ENCODE assay signal across 9 cellular contexts in genomic region chr11:73995247-73995646, GRCh38. TPM values are rescaled to one million over a fixed set of nuclear protein-coding genes. Genes with fewer than 3 reads are reported as not detected.
A peak's percentile ranks its signal among the peaks of the same experiment; 100 is the strongest.
DNase-seq lines count a peak whose midpoint lies in the region; ATAC-seq and TF ChIP-seq lines count a peak whose summit lies in the region.
"Had no signal": no experiment of that assay in that cellular context is flagged by ENCODE, and none has a peak within 500 bp of the region (broad histone marks: within the 10 kb centered on the region; RNA-seq: fewer than 3 reads in every experiment).

No MANE protein-coding gene starts in this region.

- H3K9me3 Mint-ChIP-seq in WTC11, result no peaks in the 10 kb centered on the region

- H3K36me3 Mint-ChIP-seq in WTC11, result no peaks in the 10 kb centered on the region

- H3K9me3 ChIP-seq in SU-DHL-6 (ENCODE audit: insufficient read depth, low read length), result no peaks in the 10 kb centered on the region
- no peaks in the 10 kb centered on the region for H3K9me3 ChIP-seq in mesenchymal stem cell (ENCODE audit: control insufficient read depth, low read length)
- no peaks in the 10 kb centered on the region for H3K9me3 ChIP-seq in esophagus muscularis mucosa
- H3K9me3 ChIP-seq: SJSA1 had no signal

- TF ChIP-seq CTCF in GM10266 (IDR thresholded peaks at IDR 0.05; ENCODE audit: control insufficient read depth, insufficient read depth, low read depth, missing control alignments) (no peak), SU-DHL-6 (IDR thresholded peaks at IDR 0.05; ENCODE audit: insufficient read depth, low read length, poor library complexity, severe bottlenecking) (no peak), WTC11 (IDR thresholded peaks at IDR 0.05) (no peak), esophagus muscularis mucosa (IDR thresholded peaks at IDR 0.05) (no peak)

- H3K36me3 ChIP-seq in SU-DHL-6 (ENCODE audit: low read length) (no peaks in the 10 kb centered on the region), mesenchymal stem cell (ENCODE audit: control insufficient read depth in 1 of 2, insufficient read depth in 2 of 2, low read depth in 1 of 2, low read length in 2 of 2) (no peaks in the 10 kb centered on the region), esophagus muscularis mucosa (no peaks in the 10 kb centered on the region)
- H3K36me3 ChIP-seq: SJSA1 had no signal

- no peak overlapping the region for H3K4me3 Mint-ChIP-seq in WTC11

- CTCF ChIA-PET in WTC11 (lab: Charles Lee), result no interaction called here

- H2BK15ac ChIP-seq in mesenchymal stem cell (ENCODE audit: low read depth, poor library complexity, severe bottlenecking), result no peak overlapping the region

- H3F3A ChIP-seq in SU-DHL-6 (ENCODE audit: insufficient read depth), result 0 out of 2 replicates have a peak, but pooled peaks cover 7% of the 10 kb centered on the region

- intact Hi-C loops in posterior vena cava (cut with DNase I) (loop anchor here in 1 of 2 donors (5.0 kb wide), 1 partner anchor 1202 kb away; no protein-coding TSS in a partner anchor), esophagus muscularis mucosa (cut with DNase I) (no loop called here)

- no peaks in the 10 kb centered on the region for H3K79me2 ChIP-seq in SU-DHL-6 (ENCODE audit: insufficient read depth, low read length)

- no peak overlapping the region for H2AK5ac ChIP-seq in mesenchymal stem cell (ENCODE audit: low read length, severe bottlenecking)

- TF ChIP-seq EP300 in esophagus muscularis mucosa (IDR thresholded peaks at IDR 0.05), result no peak

- no peaks in the 10 kb centered on the region for H3K9me2 ChIP-seq in SU-DHL-6 (replicated peaks; ENCODE audit: insufficient read depth, low read length)

- no peak overlapping the region for H3K23ac ChIP-seq in mesenchymal stem cell (ENCODE audit: low read length in 2 of 2)

- 79% methylated on average over 1 of the region's 2 CpGs for WGBS in mesenchymal stem cell
- 88% methylated on average over 2 of the region's 2 CpGs for whole genome bisulfite sequencing in esophagus muscularis mucosa

- no peak overlapping the region for H3K18ac ChIP-seq in mesenchymal stem cell (ENCODE audit: low read depth in 1 of 2, low read length in 2 of 2)

- H3K27me3 ChIP-seq in SU-DHL-6 (ENCODE audit: low read length) (no peaks in the 10 kb centered on the region), mesenchymal stem cell (ENCODE audit: control insufficient read depth in 1 of 2, insufficient read depth in 1 of 2, low read length in 2 of 2) (peaks cover 0 to 4% of the 10 kb centered on the region in 2 experiments), esophagus muscularis mucosa (no peaks in the 10 kb centered on the region)
- H3K27me3 ChIP-seq: SJSA1 had no signal

- H3K4me2 ChIP-seq in SU-DHL-6 (ENCODE audit: low read depth, low read length, poor library complexity, severe bottlenecking) (peak overlapping the region; percentile 19), mesenchymal stem cell (ENCODE audit: low read length, poor library complexity, severe bottlenecking) (no peak overlapping the region)

- no peak overlapping the region for H3K14ac ChIP-seq in mesenchymal stem cell (ENCODE audit: low read length in 2 of 2)

- no peak overlapping the region for H3K4me3 ChIP-seq in SU-DHL-6 (ENCODE audit: insufficient read depth, low read length, poor library complexity, severe bottlenecking)
- H3K4me3 ChIP-seq in mesenchymal stem cell (ENCODE audit: insufficient read depth in 1 of 2, low read depth in 1 of 2, low read length in 2 of 2), result no peak overlapping the region
- H3K4me3 ChIP-seq in esophagus muscularis mucosa, result no peak overlapping the region
- H3K4me3 ChIP-seq: SJSA1 had no signal

- H2BK120ac ChIP-seq in mesenchymal stem cell (ENCODE audit: low read depth, low read length), result no peak overlapping the region

- H3K4me1 ChIP-seq in mesenchymal stem cell (ENCODE audit: control insufficient read depth, insufficient read depth, low read depth, low read length) (peaks cover 2% of the 10 kb centered on the region), esophagus muscularis mucosa (no peaks in the 10 kb centered on the region)
- H3K4me1 ChIP-seq: SJSA1 had no signal

- POLR2A ChIA-PET in WTC11 (lab: Charles Lee), result no interaction called here

- H3K27ac Mint-ChIP-seq in WTC11, result no peak overlapping the region

- H3K27ac ChIP-seq in SU-DHL-6 (ENCODE audit: low read depth, low read length) (peak overlapping the region; percentile 28), mesenchymal stem cell (ENCODE audit: low read length, poor library complexity, severe bottlenecking) (no peak overlapping the region), esophagus muscularis mucosa (replicated peaks in 1 of 4) (no peak overlapping the region)
- H3K27ac ChIP-seq: SJSA1 had no signal

- H4K8ac ChIP-seq in mesenchymal stem cell (ENCODE audit: low read length), result no peak overlapping the region

- no peaks in the 10 kb centered on the region for H4K20me1 ChIP-seq in SU-DHL-6 (ENCODE audit: low read depth, low read length)

- ATAC-seq in HG02759 (IDR thresholded peaks at IDR 0.05; ENCODE audit: unreplicated experiment) (peak; percentile 52), WTC11 (no peak), GM18511 (IDR thresholded peaks at IDR 0.05; ENCODE audit: unreplicated experiment) (no peak)

- H3K79me1 ChIP-seq in mesenchymal stem cell (replicated peaks; ENCODE audit: low read length, poor library complexity, severe bottlenecking), result no peaks in the 10 kb centered on the region

- no peaks in the 10 kb centered on the region for H3K27me3 Mint-ChIP-seq in WTC11 (ENCODE audit: low read depth)

- H2AFZ ChIP-seq in SU-DHL-6 (ENCODE audit: low read depth, low read length, severe bottlenecking) (no peak overlapping the region), mesenchymal stem cell (ENCODE audit: low read depth, low read length) (no peak overlapping the region)

- no peak overlapping the region for H3K9ac ChIP-seq in SU-DHL-6 (ENCODE audit: low read length)
- no peak overlapping the region for H3K9ac ChIP-seq in mesenchymal stem cell (ENCODE audit: low read length)

- no peak overlapping the region for H2BK5ac ChIP-seq in mesenchymal stem cell (ENCODE audit: low read depth, low read length, poor library complexity, severe bottlenecking)

- H3K4ac ChIP-seq in mesenchymal stem cell (ENCODE audit: low read depth in 1 of 2, low read length in 2 of 2), result no peak overlapping the region

- H2BK12ac ChIP-seq in mesenchymal stem cell (ENCODE audit: low read length in 2 of 2), result no peak overlapping the region

- no peak for TF ChIP-seq POLR2A in esophagus muscularis mucosa (IDR thresholded peaks at IDR 0.05; ENCODE audit: low read depth)

- no peak overlapping the region for H4K91ac ChIP-seq in mesenchymal stem cell (ENCODE audit: low read length)

- DNase-seq in GM10266 (ENCODE audit: extremely low spot score), result peak; percentile 42
- peak; percentile 80 for DNase-seq in mesenchymal stem cell
- no peak for DNase-seq in WTC11 (ENCODE audit: low spot score)
- no peak for DNase-seq in posterior vena cava (ENCODE audit: low spot score)
- no peak for DNase-seq in esophagus muscularis mucosa (ENCODE audit: extremely low spot score)

- peaks cover 11% of the 10 kb centered on the region for H3K4me1 Mint-ChIP-seq in WTC11

TF ChIP-seq in WTC11, 78 proteins besides CTCF, POLR2A, EP300 and RAD21 (continues in another document):
- no peak for TF ChIP-seq ZNF532 (CRISPR knock-in tag; IDR thresholded peaks at IDR 0.05; ENCODE audit: borderline replicate concordance)

RNA-seq across cellular contexts. Expression of gene UCP2, which starts 12.6 kb away (rescaled TPM):
- polyA plus RNA-seq in mesenchymal stem cell (2013, experiment 1 of 2), result 19.7 TPM
- 20.0 TPM for polyA plus RNA-seq in mesenchymal stem cell (2013, experiment 2 of 2)
- total RNA-seq in WTC11 (2021) (54.0 to 66.8 TPM (median 64.2 TPM) in 3 replicates), posterior vena cava (10 to 100 TPM; 22.8 to 38.7 TPM), esophagus muscularis mucosa (10 to 100 TPM; 22.4 to 43.6 (median 30.9) TPM)

RNA-seq across cellular contexts. Expression of gene UCP3, which starts 13.6 kb away (rescaled TPM):
- polyA plus RNA-seq in mesenchymal stem cell (2013, experiment 1 of 2), result 0.23 TPM
- polyA plus RNA-seq in mesenchymal stem cell (2013, experiment 2 of 2), result 0.33 TPM
- 0.50 to 0.73 TPM (median 0.55 TPM) in 3 replicates for total RNA-seq in WTC11 (2021)
- total RNA-seq in posterior vena cava, result 1 to 10 TPM; 1.1 to 1.9 TPM
- total RNA-seq in esophagus muscularis mucosa, result 1 to 10 TPM in 3 of 4 donors, under 1 TPM in 1; 0.78 to 5.6 (median 1.3) TPM

RNA-seq across cellular contexts. Expression of gene DNAJB13, which starts 44.4 kb away (rescaled TPM):
- 0.10 TPM for polyA plus RNA-seq in mesenchymal stem cell (2013, experiment 1 of 2)
- 0.04 TPM for polyA plus RNA-seq in mesenchymal stem cell (2013, experiment 2 of 2)
- total RNA-seq in WTC11 (2021), result 0.18 to 0.24 TPM (median 0.21 TPM) in 3 replicates
- total RNA-seq in posterior vena cava, result not detected
- total RNA-seq in esophagus muscularis mucosa, result not detected
- total RNA-seq: SJSA1 had no signal

Comparison
In these comparisons a context has a peak if more than half of its experiments do, and no peak if none do; other contexts are left out.
1. DNase-seq: peak in GM10266 (single experiment) and mesenchymal stem cell (single experiment); none in WTC11 (single experiment), posterior vena cava (single experiment) and esophagus muscularis mucosa (single experiment).